ENCODE assay signal across 31 cellular contexts in genomic region chr15:89593018-89593417, GRCh38.
"Had no signal": no experiment of that assay in that cellular context is flagged by ENCODE, and none has a peak within 500 bp of the region (broad histone marks: within the 10 kb centered on the region; RNA-seq: fewer than 3 reads in every experiment).

No MANE protein-coding gene starts in this region.

- H3K27me3 Mint-ChIP-seq: dendritic cell treated with granulocyte-macrophage colony-stimulating factor and Interleukin-4, amounts not matched to agents 40 ng/mL and 50 ng/mL, for 4 days; naive thymus-derived CD4-positive, alpha-beta T cell; progenitor cell of endocrine pancreas; stimulated activated naive CD8-positive, alpha-beta T cell treated with anti-CD3 and anti-CD28 coated beads, Interleukin-15, amount 100 ng/mL, for 72 hours had no signal

- H3K4me3 ChIP-seq: colonic mucosa, gastroesophageal sphincter, heart left ventricle, left lung, neural progenitor cell, right lobe of liver, smooth muscle cell, suprapubic skin, transverse colon, upper lobe of right lung, uterus had no signal

- H2AFZ ChIP-seq: neural progenitor cell, parathyroid adenoma had no signal

- H3K27me3 ChIP-seq: colonic mucosa, foreskin keratinocyte, gastroesophageal sphincter, heart left ventricle, left lung, neural progenitor cell, right lobe of liver, suprapubic skin, transverse colon, upper lobe of right lung, uterus had no signal

- H3K27ac ChIP-seq: colonic mucosa, epithelial cell of prostate, foreskin keratinocyte, gastroesophageal sphincter, heart left ventricle, left lung, neural progenitor cell, parathyroid adenoma, right lobe of liver, suprapubic skin, transverse colon, upper lobe of right lung, uterus had no signal

- H3K4me3 Mint-ChIP-seq: dendritic cell treated with granulocyte-macrophage colony-stimulating factor and Interleukin-4, amounts not matched to agents 40 ng/mL and 50 ng/mL, for 4 days; endodermal cell; naive thymus-derived CD4-positive, alpha-beta T cell; nephron; neural progenitor cell; stimulated activated naive CD8-positive, alpha-beta T cell treated with anti-CD3 and anti-CD28 coated beads, Interleukin-15, amount 100 ng/mL, for 72 hours had no signal

- H3K4me1 ChIP-seq: colonic mucosa, foreskin keratinocyte, gastroesophageal sphincter, heart left ventricle, left lung, neural progenitor cell, parathyroid adenoma, right lobe of liver, suprapubic skin, upper lobe of right lung, uterus had no signal

- H3K9me3 Mint-ChIP-seq: dendritic cell treated with granulocyte-macrophage colony-stimulating factor and Interleukin-4, amounts not matched to agents 40 ng/mL and 50 ng/mL, for 4 days; endodermal cell; naive thymus-derived CD4-positive, alpha-beta T cell; nephron; neural progenitor cell; stimulated activated naive CD8-positive, alpha-beta T cell treated with anti-CD3 and anti-CD28 coated beads, Interleukin-15, amount 100 ng/mL, for 72 hours had no signal

- H3K36me3 ChIP-seq: colonic mucosa, gastroesophageal sphincter, heart left ventricle, right lobe of liver, suprapubic skin, transverse colon, upper lobe of right lung, uterus had no signal

- H3K27ac Mint-ChIP-seq: dendritic cell treated with granulocyte-macrophage colony-stimulating factor and Interleukin-4, amounts not matched to agents 40 ng/mL and 50 ng/mL, for 4 days; endodermal cell; naive thymus-derived CD4-positive, alpha-beta T cell; nephron; neural progenitor cell; progenitor cell of endocrine pancreas; stimulated activated naive CD8-positive, alpha-beta T cell treated with anti-CD3 and anti-CD28 coated beads, Interleukin-15, amount 100 ng/mL, for 72 hours had no signal

- H3K4me1 Mint-ChIP-seq: endodermal cell; nephron; stimulated activated naive CD8-positive, alpha-beta T cell treated with anti-CD3 and anti-CD28 coated beads, Interleukin-15, amount 100 ng/mL, for 72 hours had no signal

- H3K9ac ChIP-seq: neural progenitor cell, parathyroid adenoma had no signal

- H3K9me3 ChIP-seq: colonic mucosa, gastroesophageal sphincter, heart left ventricle, left lung, right lobe of liver, suprapubic skin, transverse colon, upper lobe of right lung, uterus had no signal

- ATAC-seq: esophagus mucosa; foreskin keratinocyte; gastroesophageal sphincter; heart left ventricle; left cardiac atrium; left lung; naive thymus-derived CD4-positive, alpha-beta T cell; right lobe of liver; stimulated activated naive CD8-positive, alpha-beta T cell treated with anti-CD3 and anti-CD28 coated beads, Interleukin-15, amount 100 ng/mL, for 72 hours; upper lobe of right lung had no signal

- DNase-seq: colonic mucosa; effector CD8-positive, alpha-beta T cell; endodermal cell; foreskin keratinocyte; heart left ventricle; hippocampal formation; left cardiac atrium; left lung; mesendoderm; midbrain; naive thymus-derived CD4-positive, alpha-beta T cell; right lobe of liver; stimulated activated CD4-positive, alpha-beta T cell treated with anti-CD3 and anti-CD28 coated beads, Interleukin-12 subunit alpha, Interleukin-12 subunit beta, amount 100 ng/mL, for 4 hours; stimulated activated CD4-positive, alpha-beta T cell treated with anti-CD3 and anti-CD28 coated beads, Interleukin-1b, Interleukin-23, amount 100 ng/mL, for 48 hours; stimulated activated CD4-positive, alpha-beta T cell treated with anti-CD3 and anti-CD28 coated beads, Interleukin-4, amount 100 ng/mL, for 1 hour; stimulated activated CD8-positive, alpha-beta memory T cell treated with anti-CD3 and anti-CD28 coated beads, Interleukin-4, amount 100 ng/mL, for 48 hours; stimulated activated naive CD4-positive, alpha-beta T cell; stimulated activated naive CD8-positive, alpha-beta T cell treated with anti-CD3 and anti-CD28 coated beads, Interleukin-15, amount 100 ng/mL, for 72 hours; transverse colon; upper lobe of right lung; uterus had no signal

- H3K4me2 ChIP-seq: neural progenitor cell, smooth muscle cell had no signal
